1 cellular context compared by ENCODE assay signal in genomic region chr19:40144151-40144550, GRCh38.
TF ChIP-seq lines count a peak whose summit lies in the region.

No MANE protein-coding gene starts in this region.

TF ChIP-seq in H1, 55 proteins besides CTCF, POLR2A, EP300 and RAD21:
- TF ChIP-seq SP4 (IDR thresholded peaks at IDR 0.05; ENCODE audit: low read length) (no peak), TCF12 (IDR thresholded peaks at IDR 0.05; ENCODE audit: low read depth, low read length) (no peak), TEAD4 (IDR thresholded peaks at IDR 0.05; ENCODE audit: low read depth, low read length) (no peak), KDM4A (IDR thresholded peaks at IDR 0.05; ENCODE audit: low read depth, low read length, severe bottlenecking) (no peak), POLR2AphosphoS5 (IDR thresholded peaks at IDR 0.05; ENCODE audit: low read depth, low read length) (no peak), NANOG (IDR thresholded peaks at IDR 0.05; ENCODE audit: insufficient read depth, low read depth, low read length, poor library complexity, severe bottlenecking) (no peak), RNF2 (IDR thresholded peaks at IDR 0.05; ENCODE audit: borderline replicate concordance, low read depth, low read length, missing control alignments, poor library complexity, severe bottlenecking) (no peak), ATF3 (IDR thresholded peaks at IDR 0.05; ENCODE audit: insufficient read depth, low read depth, low read length) (no peak), CEBPB (IDR thresholded peaks at IDR 0.05; ENCODE audit: low read depth, low read length) (no peak), HDAC2 (IDR thresholded peaks at IDR 0.05; ENCODE audit: borderline replicate concordance in 1 of 2, low read depth in 2 of 2, low read length in 2 of 2) (no peak), FOSL1 (IDR thresholded peaks at IDR 0.05; ENCODE audit: insufficient read depth, low read depth, low read length) (no peak), ZNF274 (IDR thresholded peaks at IDR 0.05; ENCODE audit: borderline replicate concordance, extremely low read depth, low read length) (no peak), BCL11A (IDR thresholded peaks at IDR 0.05; ENCODE audit: low read depth in 2 of 2, low read length in 2 of 2) (no peak), TAF7 (optimal IDR thresholded peaks at IDR 0.05; ENCODE audit: borderline replicate concordance, low read depth, low read length) (no peak), CTBP2 (IDR thresholded peaks at IDR 0.05; ENCODE audit: borderline replicate concordance, insufficient read depth, insufficient read length, low read length) (no peak), KDM5A (IDR thresholded peaks at IDR 0.05; ENCODE audit: low read length) (no peak), CBX5 (IDR thresholded peaks at IDR 0.05; ENCODE audit: low read depth, low read length) (no peak), SP1 (IDR thresholded peaks at IDR 0.05; ENCODE audit: low read depth, low read length) (no peak)
